Comparison of ENCODE assay signal across 1 cellular context in genomic region chr1:25695991-25696330, GRCh38.
TF ChIP-seq lines count a peak whose summit lies in the region.

No MANE protein-coding gene starts in this region.

TF ChIP-seq in GM23338, 12 proteins besides CTCF, POLR2A, EP300 and RAD21 (continued from another document):
- TF ChIP-seq ZNF462 (CRISPR knock-in tag; IDR thresholded peaks at IDR 0.05) (no peak), NANOG (IDR thresholded peaks at IDR 0.05; ENCODE audit: borderline replicate concordance) (no peak), EZH2 (IDR thresholded peaks at IDR 0.05; ENCODE audit: low read depth, unreplicated experiment) (no peak), POLR2AphosphoS5 (IDR thresholded peaks at IDR 0.05; ENCODE audit: low read depth) (no peak), STAT1 (IDR thresholded peaks at IDR 0.05; ENCODE audit: unreplicated experiment) (no peak), JUNB (IDR thresholded peaks at IDR 0.05; ENCODE audit: unreplicated experiment) (no peak), EZH2phosphoT487 (IDR thresholded peaks at IDR 0.05; ENCODE audit: unreplicated experiment) (no peak)
- TF ChIP-seq, protein P1, sequence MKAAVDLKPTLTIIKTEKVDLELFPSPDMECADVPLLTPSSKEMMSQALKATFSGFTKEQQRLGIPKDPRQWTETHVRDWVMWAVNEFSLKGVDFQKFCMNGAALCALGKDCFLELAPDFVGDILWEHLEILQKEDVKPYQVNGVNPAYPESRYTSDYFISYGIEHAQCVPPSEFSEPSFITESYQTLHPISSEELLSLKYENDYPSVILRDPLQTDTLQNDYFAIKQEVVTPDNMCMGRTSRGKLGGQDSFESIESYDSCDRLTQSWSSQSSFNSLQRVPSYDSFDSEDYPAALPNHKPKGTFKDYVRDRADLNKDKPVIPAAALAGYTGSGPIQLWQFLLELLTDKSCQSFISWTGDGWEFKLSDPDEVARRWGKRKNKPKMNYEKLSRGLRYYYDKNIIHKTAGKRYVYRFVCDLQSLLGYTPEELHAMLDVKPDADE (IDR thresholded peaks at IDR 0.05), result no peak
